In the genomic region with DNA sequence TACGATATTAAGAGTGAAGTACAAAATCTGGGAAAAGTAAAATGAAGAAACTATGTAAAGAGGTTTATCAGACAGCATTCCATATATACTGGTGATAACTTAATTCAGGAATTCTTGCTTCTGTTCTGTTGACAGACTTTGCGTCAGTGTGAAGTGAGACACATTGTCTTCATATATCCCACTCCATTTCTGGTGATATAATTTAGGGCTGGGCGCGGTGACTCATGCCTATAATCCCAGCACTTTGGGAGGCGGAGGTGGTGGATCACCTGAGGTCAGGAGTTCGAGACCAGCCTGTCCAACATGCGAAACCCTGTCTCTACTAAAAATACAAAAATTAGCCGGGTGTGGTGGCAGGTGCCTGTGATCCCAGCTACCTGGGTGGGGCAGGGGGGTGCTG, we compare ENCODE assay signal across 30 cellular contexts.
"Had no signal": no experiment of that assay in that cellular context is flagged by ENCODE, and none has a peak within 500 bp of the region (broad histone marks: within the 10 kb centered on the region; RNA-seq: fewer than 3 reads in every experiment).

No MANE protein-coding gene starts in this region.

- H3K4me3 ChIP-seq: gastrocnemius medialis, heart left ventricle had no signal

- DNase-seq: activated B cell treated with CpG ODN at 0.5 μM for 24 hours; activated CD4-positive, alpha-beta T cell treated with anti-CD3 and anti-CD28 coated beads for 48 hours; activated CD4-positive, alpha-beta T cell treated with anti-CD3 and anti-CD28 coated beads, Interleukin-2, amount 50 U/mL, for 1 hour; activated CD4-positive, alpha-beta T cell treated with anti-CD3 and anti-CD28 coated beads, Interleukin-2, amount 50 U/mL, for 48 hours; activated CD8-positive, alpha-beta memory T cell treated with anti-CD3 and anti-CD28 coated beads for 24 hours; activated CD8-positive, alpha-beta T cell treated with anti-CD3 and anti-CD28 coated beads for 36 hours; activated effector memory CD4-positive, alpha-beta T cell treated with Interleukin-2 at 50 U/mL for 16 hours; activated gamma-delta T cell treated with Interleukin-2 at 50 U/mL for 16 hours; activated naive CD4-positive, alpha-beta T cell treated with anti-CD3 and anti-CD28 coated beads, Interleukin-2, amount 50 U/mL, for 16 hours; activated naive CD4-positive, alpha-beta T cell treated with Interleukin-2 at 50 U/mL for 16 hours; activated T-cell treated with anti-CD3 and anti-CD28 coated beads, Interleukin-2, amount 50 U/mL, for 4 hours; amniotic stem cell; anterior cingulate cortex; brain microvascular endothelial cell; cortex of kidney; dermis blood vessel endothelial cell; effector CD4-positive, alpha-beta T cell; effector memory CD8-positive, alpha-beta T cell; foreskin fibroblast; gastrocnemius medialis; glutamatergic neuron; heart left ventricle; T-helper 17 cell; T1000; WERI-Rb-1 had no signal

- H3K9me3 ChIP-seq: gastrocnemius medialis, heart left ventricle had no signal

- ATAC-seq: activated CD4-positive, CD25-positive, alpha-beta regulatory T cell treated with anti-CD3 and anti-CD28 coated beads, Interleukin-2, amount 50 U/mL, for 24 hours; activated CD8-positive, alpha-beta T cell treated with anti-CD3 and anti-CD28 coated beads for 36 hours; activated T-cell treated with anti-CD3 and anti-CD28 coated beads, Interleukin-2, amount 50 U/mL, for 4 hours; activated T-helper 17 cell treated with anti-CD3 and anti-CD28 coated beads, Interleukin-2, amount 50 U/mL, for 72 hours; effector memory CD8-positive, alpha-beta T cell; gastrocnemius medialis; heart left ventricle; T-helper 17 cell had no signal

- H3K4me1 ChIP-seq: gastrocnemius medialis had no signal

- H3K36me3 ChIP-seq: brain microvascular endothelial cell, gastrocnemius medialis, heart left ventricle, WERI-Rb-1 had no signal

- H3K27ac ChIP-seq: brain microvascular endothelial cell, epithelial cell of prostate, gastrocnemius medialis, heart left ventricle, WERI-Rb-1 had no signal

- H3K27me3 ChIP-seq: brain microvascular endothelial cell, gastrocnemius medialis, heart left ventricle had no signal

- FAIRE-seq: astrocyte, colon had no signal
